In genomic region chr18:77080283-77080682, GRCh38 we compare ENCODE assay signal across 8 cellular contexts. TPM values are rescaled to one million over a fixed set of nuclear protein-coding genes. Genes with fewer than 3 reads are reported as not detected.
DNase-seq lines count a peak whose midpoint lies in the region; ATAC-seq and TF ChIP-seq lines count a peak whose summit lies in the region.

No MANE protein-coding gene starts in this region.

- BruUV-seq in Calu3 (replicated peaks; lab: Mats Ljungman, UMichigan) = no TSS peak

- H3K4me3 ChIP-seq in left ventricle myocardium inferior (no peak overlapping the region), uterus (no peak overlapping the region)

- CTCF ChIA-PET in Calu3 (lab: Charles Lee) = interaction anchor here (0.5 kb wide), 2 partner anchors 16 to 238 kb away, joined by 3 to 4 read pairs; no protein-coding TSS in a partner anchor

- peaks cover 69% of the 10 kb centered on the region for H3K4me1 ChIP-seq in left ventricle myocardium inferior
- H3K4me1 ChIP-seq in uterus = no peaks in the 10 kb centered on the region

- TF ChIP-seq CTCF in left ventricle myocardium inferior (IDR thresholded peaks at IDR 0.05; ENCODE audit: borderline replicate concordance) = no peak
- no peak for TF ChIP-seq CTCF in uterus (IDR thresholded peaks at IDR 0.05)
- no peak for TF ChIP-seq CTCF in Calu3 (IDR thresholded peaks at IDR 0.05; ENCODE audit: unreplicated experiment)

- no peaks in the 10 kb centered on the region for H3K36me3 Mint-ChIP-seq in T-helper 17 cell (ENCODE audit: low read depth)
- H3K36me3 Mint-ChIP-seq in Calu3 (ENCODE audit: insufficient read depth, unreplicated experiment) = peaks cover 74% of the 10 kb centered on the region

- peaks cover 59% of the 10 kb centered on the region for H3K4me1 Mint-ChIP-seq in T-helper 17 cell
- H3K4me1 Mint-ChIP-seq in Calu3 (ENCODE audit: low read depth, unreplicated experiment) = peaks cover 41% of the 10 kb centered on the region

- no peaks in the 10 kb centered on the region for H3K9me3 ChIP-seq in left ventricle myocardium inferior (replicated peaks)
- no peaks in the 10 kb centered on the region for H3K9me3 ChIP-seq in T-helper 17 cell (ENCODE audit: control insufficient read depth, low read length, poor library complexity, severe bottlenecking)
- H3K9me3 ChIP-seq in uterus = no peaks in the 10 kb centered on the region

- H3K27ac ChIP-seq in left ventricle myocardium inferior (replicated peaks) = no peak overlapping the region
- peak overlapping the region; percentile 46 to 59 for H3K27ac ChIP-seq in uterus

- H3K27me3 ChIP-seq in left ventricle myocardium inferior (ENCODE audit: low read depth) = no peaks in the 10 kb centered on the region
- H3K27me3 ChIP-seq in uterus = no peaks in the 10 kb centered on the region

- H3K27ac Mint-ChIP-seq in T-helper 17 cell (peak overlapping the region; percentile 97), Calu3 (ENCODE audit: unreplicated experiment) (no peak overlapping the region)

- H3K27me3 Mint-ChIP-seq in T-helper 17 cell (no peaks in the 10 kb centered on the region), Calu3 (ENCODE audit: unreplicated experiment) (no peaks in the 10 kb centered on the region)

- H3K36me3 ChIP-seq in left ventricle myocardium inferior (no peaks in the 10 kb centered on the region), uterus (no peaks in the 10 kb centered on the region)

- ATAC-seq in Right ventricle myocardium inferior (peak; percentile 55), HG03060 (IDR thresholded peaks at IDR 0.05; ENCODE audit: low read depth, unreplicated experiment) (peak; percentile 90), T-helper 17 cell (peak; percentile 78)

- intact Hi-C loops in Right ventricle myocardium inferior (cut with DNase I) = no loop called here
- intact Hi-C loops in left ventricle myocardium inferior (cut with micrococcal nuclease) = no loop called here
- intact Hi-C loops in uterus (cut with DNase I; ENCODE audit: low total_unique reads) = no loop called here
- intact Hi-C loops in Calu3 (cut with micrococcal nuclease; ENCODE audit: unreplicated experiment) = no loop called here
- intact Hi-C loops in posterior vena cava (cut with DNase I) = no loop called here

- TF ChIP-seq POLR2A in uterus (IDR thresholded peaks at IDR 0.05) = no peak

- DNase-seq in Right ventricle myocardium inferior (ENCODE audit: missing footprints) (no peak), left ventricle myocardium inferior (no peak), T-helper 17 cell (no peak), uterus (no peak), NCI-H446 treated with DMSO at 0.1 percent for 48 hours (lab: John Stamatoyannopoulos, UW) (no peak), Calu3 (no peak), posterior vena cava (ENCODE audit: low spot score) (no peak)

- no peaks in the 10 kb centered on the region for H3K9me3 Mint-ChIP-seq in Calu3 (ENCODE audit: low read depth, unreplicated experiment)

- H3K4me3 Mint-ChIP-seq in T-helper 17 cell = peak overlapping the region; percentile 41
- H3K4me3 Mint-ChIP-seq in Calu3 (ENCODE audit: low read depth, unreplicated experiment) = no peak overlapping the region

RNA-seq across cellular contexts. Expression of gene MBP, which starts 52.3 kb away (rescaled TPM):
- 34.9 TPM for total RNA-seq in Right ventricle myocardium inferior
- total RNA-seq in left ventricle myocardium inferior = 35.0 TPM
- 100 to 1,000 TPM in 1 of 2 donors, 10 to 100 TPM in 1; 97.7 to 127 TPM for total RNA-seq in T-helper 17 cell
- total RNA-seq in uterus = 10 to 100 TPM; 12.1 to 52.2 (median 19.8) TPM
- 221 and 257 TPM in 2 replicates for total RNA-seq in Calu3 (2022)
- 10 to 100 TPM; 41.6 to 42.1 TPM for total RNA-seq in posterior vena cava
